ENCODE assay signal across 24 cellular contexts in the genomic region with DNA sequence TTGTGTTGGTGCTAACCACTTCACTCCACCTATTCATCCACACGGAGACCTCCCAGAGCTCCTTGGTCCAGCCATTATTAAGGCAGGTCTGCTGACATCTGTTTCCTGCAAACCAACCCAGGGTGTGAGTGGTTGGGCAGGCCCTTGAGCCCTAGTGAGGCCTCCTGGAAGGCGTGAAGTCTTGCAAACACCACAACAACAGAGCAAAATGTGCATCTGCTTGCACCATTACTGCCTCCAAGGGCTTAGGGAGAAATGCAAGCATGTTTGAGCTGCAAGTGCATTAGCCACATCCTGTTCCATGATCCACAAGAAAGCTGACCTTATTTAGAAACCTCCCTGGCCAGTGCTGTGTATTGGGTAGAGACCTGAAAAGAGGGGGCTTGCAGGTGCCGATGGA.
"Had no signal": no experiment of that assay in that cellular context is flagged by ENCODE, and none has a peak within 500 bp of the region (broad histone marks: within the 10 kb centered on the region; RNA-seq: fewer than 3 reads in every experiment).

No MANE protein-coding gene starts in this region.

- H3K36me3 ChIP-seq: colonic mucosa, gastrocnemius medialis, left lung, lower lobe of right lung, neural progenitor cell, ovary, right atrium auricular region, sigmoid colon, stomach, thoracic aorta, transverse colon had no signal

- H3K27ac Mint-ChIP-seq: memory B cell; natural killer cell treated with Interleukin-12 subunit alpha and Interleukin-12 subunit beta and Interleukin-15 and Interleukin-18, amount 100 ng/mL, for 72 hours; neural progenitor cell had no signal

- H2AFZ ChIP-seq: neural progenitor cell had no signal

- H3K9ac ChIP-seq: neural progenitor cell had no signal

- H3K9me3 Mint-ChIP-seq: memory B cell; natural killer cell treated with Interleukin-12 subunit alpha and Interleukin-12 subunit beta and Interleukin-15 and Interleukin-18, amount 100 ng/mL, for 72 hours; neural progenitor cell had no signal

- DNase-seq: colonic mucosa; dorsolateral prefrontal cortex; effector CD8-positive, alpha-beta T cell; gastrocnemius medialis; glutamatergic neuron; left lung; lower lobe of right lung; midbrain; nucleus accumbens; ovary; sigmoid colon; stimulated activated CD4-positive, alpha-beta T cell treated with anti-CD3 and anti-CD28 coated beads, Interleukin-2, amount 100 ng/mL, for 24 hours; stimulated activated CD4-positive, alpha-beta T cell treated with anti-CD3 and anti-CD28 coated beads, Interleukin-4, amount 100 ng/mL, for 4 hours; stimulated activated naive CD4-positive, alpha-beta T cell; stomach; substantia nigra; transverse colon had no signal

- H3K4me3 Mint-ChIP-seq: memory B cell; natural killer cell treated with Interleukin-12 subunit alpha and Interleukin-12 subunit beta and Interleukin-15 and Interleukin-18, amount 100 ng/mL, for 72 hours; neural progenitor cell had no signal

- H3K9me3 ChIP-seq: colonic mucosa, gastrocnemius medialis, left lung, lower lobe of right lung, ovary, right atrium auricular region, sigmoid colon, stomach, thoracic aorta, transverse colon had no signal

- H3K4me3 ChIP-seq: colonic mucosa, dorsolateral prefrontal cortex, gastrocnemius medialis, left lung, lower lobe of right lung, neural progenitor cell, ovary, right atrium auricular region, sigmoid colon, skin epidermis, stomach, thoracic aorta, transverse colon had no signal

- H3K4me1 Mint-ChIP-seq: memory B cell, neural progenitor cell had no signal

- ATAC-seq: esophagus mucosa, gastrocnemius medialis, left lung, lower lobe of right lung had no signal

- H3K36me3 Mint-ChIP-seq: memory B cell; natural killer cell treated with Interleukin-12 subunit alpha and Interleukin-12 subunit beta and Interleukin-15 and Interleukin-18, amount 100 ng/mL, for 72 hours; neural progenitor cell had no signal

- H3K27me3 ChIP-seq: colonic mucosa, dorsolateral prefrontal cortex, gastrocnemius medialis, left lung, neural progenitor cell, ovary, right atrium auricular region, sigmoid colon, stomach, transverse colon had no signal

- H3K4me1 ChIP-seq: colonic mucosa, left lung, lower lobe of right lung, neural progenitor cell, sigmoid colon, stomach, transverse colon had no signal

- H3K4me2 ChIP-seq: neural progenitor cell had no signal

- H3K27ac ChIP-seq: colonic mucosa, dorsolateral prefrontal cortex, gastrocnemius medialis, left lung, lower lobe of right lung, neural progenitor cell, ovary, right atrium auricular region, sigmoid colon, skin epidermis, stomach, thoracic aorta, transverse colon had no signal
